In the genomic region with DNA sequence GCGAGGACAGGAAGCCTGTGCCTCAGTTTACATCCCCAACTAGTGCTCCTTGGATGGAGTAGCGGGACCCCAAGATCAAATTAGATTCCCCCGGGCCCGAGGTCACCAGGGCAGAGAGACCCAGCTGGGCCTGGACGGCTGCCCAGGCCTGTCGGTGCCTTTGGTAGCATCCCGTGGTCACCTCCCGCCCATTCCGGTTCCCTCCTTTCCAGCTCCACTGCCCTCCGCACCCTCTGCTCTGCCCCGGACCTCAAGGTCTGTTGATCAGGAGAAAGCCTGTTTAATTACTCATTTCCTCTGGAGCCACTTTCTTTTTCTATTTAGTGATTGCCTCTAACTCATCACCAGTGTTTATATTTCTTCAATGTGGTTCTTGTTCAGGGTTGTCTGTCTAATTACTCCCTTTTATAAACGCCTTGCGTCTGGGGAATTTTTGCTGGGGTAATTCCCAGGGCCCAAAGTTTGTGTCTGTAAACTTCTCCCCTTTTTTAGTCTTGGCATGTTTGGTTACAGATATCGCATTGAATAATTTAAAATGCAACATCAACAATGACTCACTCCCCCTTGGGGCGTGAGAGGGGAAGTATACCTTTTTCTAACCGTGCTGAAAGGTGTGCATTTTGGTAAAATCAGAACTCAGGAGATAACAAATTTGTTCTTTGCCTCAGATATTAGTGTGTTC, we compare ENCODE assay signal across 8 cellular contexts. TPM values are rescaled to one million over a fixed set of nuclear protein-coding genes. Genes with fewer than 3 reads are reported as not detected.
DNase-seq lines count a peak whose midpoint lies in the region; ATAC-seq and TF ChIP-seq lines count a peak whose summit lies in the region.

No MANE protein-coding gene starts in this region.

- H3K27me3 Mint-ChIP-seq in CD4-positive, alpha-beta memory T cell: no peaks in the 10 kb centered on the region

- peaks cover 66% of the 10 kb centered on the region for H3K79me2 ChIP-seq in PC-9 (ENCODE audit: low read depth)

- peaks cover 7 to 19% of the 10 kb centered on the region in 2 donors for H3K36me3 Mint-ChIP-seq in CD4-positive, alpha-beta memory T cell
- peaks cover 4 to 19% of the 10 kb centered on the region in 2 donors for H3K36me3 Mint-ChIP-seq in activated naive CD4-positive, alpha-beta T cell treated with anti-CD3 and anti-CD28 coated beads, Interleukin-2, amount 50 U/mL, for 72 hours

- peak overlapping the region; percentile 90 to 100 (median 96) for H3K4me3 Mint-ChIP-seq in CD4-positive, alpha-beta memory T cell

- peak overlapping the region; percentile 94 for H3K27ac ChIP-seq in CD4-positive, alpha-beta memory T cell (ENCODE audit: low read depth, low read length)
- H3K27ac ChIP-seq in PC-9: peak overlapping the region; percentile 85

- 0 out of 2 replicates have a peak overlapping the region, but pooled peaks have one; percentile 19 for H2AFZ ChIP-seq in PC-9

- H3K4me3 ChIP-seq in CD4-positive, alpha-beta memory T cell (ENCODE audit: low read length in 2 of 2): peak overlapping the region; percentile 59 to 73
- H3K4me3 ChIP-seq in PC-9: peak overlapping the region; percentile 66

- peaks cover 25% of the 10 kb centered on the region for H3F3A ChIP-seq in PC-9 (ENCODE audit: insufficient read depth, low read depth)

- POLR2A ChIA-PET in CD4-positive, alpha-beta memory T cell (lab: Charles Lee; ENCODE audit: partially characterized antibody): interaction anchor here (0.6 to 8.5 kb wide), 4 partner anchors 42 to 91 kb away, joined by 3 to 216 read pairs (median 35); a partner anchor contains a TSS
- POLR2A ChIA-PET in PC-9 (lab: Charles Lee; ENCODE audit: unreplicated experiment): interaction anchor here (0.6 kb wide), 1 partner anchor 9 kb away, joined by 21 read pairs; no protein-coding TSS in a partner anchor

- peaks cover 44% of the 10 kb centered on the region for H3K4me1 ChIP-seq in CD4-positive, alpha-beta memory T cell (ENCODE audit: insufficient read depth, low read length)
- H3K4me1 ChIP-seq in PC-9 (replicated peaks; ENCODE audit: insufficient read depth): peaks cover 21% of the 10 kb centered on the region

- H3K4me2 ChIP-seq in PC-9: peak overlapping the region; percentile 90

- TSS peak; percentile 42 for BruUV-seq in PC-9 (replicated peaks; lab: Mats Ljungman, UMichigan)

- H3K9me3 Mint-ChIP-seq in CD4-positive, alpha-beta memory T cell: no peaks in the 10 kb centered on the region
- no peaks in the 10 kb centered on the region for H3K9me3 Mint-ChIP-seq in activated naive CD4-positive, alpha-beta T cell treated with anti-CD3 and anti-CD28 coated beads, Interleukin-2, amount 50 U/mL, for 72 hours

- peak; percentile 43 to 84 (median 48) for DNase-seq in CD4-positive, alpha-beta memory T cell
- DNase-seq in PC-9 (peak; percentile 66 to 77), head of caudate nucleus (peak in 31 of 42 donors; percentile 16 to 77 (median 55)), posterior vena cava (ENCODE audit: low spot score) (peak; percentile 86), cerebellar nuclear complex (lab: John Stamatoyannopoulos, UW) (no peak), GF-D8 (lab: John Stamatoyannopoulos, UW) (no peak)
- DNase-seq in activated naive CD4-positive, alpha-beta T cell treated with anti-CD3 and anti-CD28 coated beads, Interleukin-2, amount 50 U/mL, for 72 hours (ENCODE audit: low spot score in 2 of 2): peak; percentile 45 to 65

- H3K4me1 Mint-ChIP-seq in CD4-positive, alpha-beta memory T cell: peaks cover 31 to 54% (median 42%) of the 10 kb centered on the region in 4 donors

- H3K9me2 ChIP-seq in PC-9 (ENCODE audit: insufficient read depth): no peaks in the 10 kb centered on the region

- H3K27me3 ChIP-seq in CD4-positive, alpha-beta memory T cell (ENCODE audit: insufficient read depth, low read length): no peaks in the 10 kb centered on the region
- no peaks in the 10 kb centered on the region for H3K27me3 ChIP-seq in PC-9 (ENCODE audit: insufficient read depth, low read depth)

- CTCF ChIA-PET in CD4-positive, alpha-beta memory T cell (lab: Charles Lee; ENCODE audit: partially characterized antibody): interaction anchor here (1.0 to 6.8 kb wide), 5 partner anchors 17 to 70 kb away, joined by 3 to 50 read pairs (median 4); no protein-coding TSS in a partner anchor
- CTCF ChIA-PET in PC-9 (lab: Charles Lee): interaction anchor here (0.5 to 0.6 kb wide), 2 partner anchors 123 to 519 kb away, joined by 3 to 12 read pairs; no protein-coding TSS in a partner anchor

- H4K20me1 ChIP-seq in PC-9 (ENCODE audit: insufficient read depth): peaks cover 51% of the 10 kb centered on the region

- intact Hi-C loops in CD4-positive, alpha-beta memory T cell (cut with micrococcal nuclease): loop anchor here (1.0 to 5.0 kb wide), 4 partner anchors 43 to 91 kb away; a partner anchor contains a TSS
- intact Hi-C loops in PC-9 (cut with micrococcal nuclease; ENCODE audit: unreplicated experiment) (loop anchor here (1.0 to 2.0 kb wide), 4 partner anchors 41 to 71 kb away; no protein-coding TSS in a partner anchor), head of caudate nucleus (cut with DNase I) (loop anchor here (2.0 to 5.0 kb wide), 2 partner anchors 41 to 68 kb away; no protein-coding TSS in a partner anchor), posterior vena cava (cut with DNase I) (loop anchor here (5.0 kb wide), 4 partner anchors 42 to 68 kb away; no protein-coding TSS in a partner anchor)

- no peaks in the 10 kb centered on the region for H3K36me3 ChIP-seq in CD4-positive, alpha-beta memory T cell (ENCODE audit: insufficient read depth, low read length)
- H3K36me3 ChIP-seq in PC-9 (ENCODE audit: low read depth): peaks cover 9% of the 10 kb centered on the region; the same call in 1 of the 2 replicates

- peak overlapping the region; percentile 91 to 98 (median 96) for H3K27ac Mint-ChIP-seq in CD4-positive, alpha-beta memory T cell
- H3K27ac Mint-ChIP-seq in activated naive CD4-positive, alpha-beta T cell treated with anti-CD3 and anti-CD28 coated beads, Interleukin-2, amount 50 U/mL, for 72 hours: peak overlapping the region; percentile 85 to 98

- peak; percentile 36 for ATAC-seq in GM21619 (IDR thresholded peaks at IDR 0.05; ENCODE audit: unreplicated experiment)
- peak; percentile 63 to 70 for ATAC-seq in activated naive CD4-positive, alpha-beta T cell treated with anti-CD3 and anti-CD28 coated beads, Interleukin-2, amount 50 U/mL, for 72 hours

- peak; percentile 49; the same call in 1 of the 2 replicates for TF ChIP-seq CTCF in PC-9 (conservative IDR thresholded peaks at IDR 0.05)

- H3K9me3 ChIP-seq in CD4-positive, alpha-beta memory T cell (ENCODE audit: control insufficient read depth in 1 of 2, low read length in 2 of 2): no peaks in the 10 kb centered on the region
- H3K9me3 ChIP-seq in PC-9 (ENCODE audit: insufficient read depth, low read depth): no peaks in the 10 kb centered on the region

RNA-seq across cellular contexts. Expression of a gene that starts 1.9 kb away (rescaled TPM):
- total RNA-seq in CD4-positive, alpha-beta memory T cell: 10 to 100 TPM; 52.9 to 53.3 TPM
- 1 to 10 TPM; 1.3 to 5.0 TPM for polyA plus RNA-seq in CD4-positive, alpha-beta memory T cell
- 68.1 and 77.3 TPM in 2 replicates for total RNA-seq in PC-9 (2021)
- total RNA-seq in activated naive CD4-positive, alpha-beta T cell treated with anti-CD3 and anti-CD28 coated beads, Interleukin-2, amount 50 U/mL, for 72 hours: 10 to 100 TPM; 37.1 to 40.5 TPM
- 10 to 100 TPM; 30.5 to 32.3 TPM for total RNA-seq in posterior vena cava

Comparison
In these comparisons a context has a peak if more than half of its experiments do, and no peak if none do; other contexts are left out.
1. DNase-seq: peak in CD4-positive, alpha-beta memory T cell (5 of 5), PC-9 (2 of 2), activated naive CD4-positive, alpha-beta T cell treated with anti-CD3 and anti-CD28 coated beads, Interleukin-2, amount 50 U/mL, for 72 hours (2 of 2), head of caudate nucleus (31 of 42) and posterior vena cava (single experiment); none in cerebellar nuclear complex (0 of 2) and GF-D8 (single experiment).